Comparison of ENCODE assay signal across 1 cellular context in the genomic region with DNA sequence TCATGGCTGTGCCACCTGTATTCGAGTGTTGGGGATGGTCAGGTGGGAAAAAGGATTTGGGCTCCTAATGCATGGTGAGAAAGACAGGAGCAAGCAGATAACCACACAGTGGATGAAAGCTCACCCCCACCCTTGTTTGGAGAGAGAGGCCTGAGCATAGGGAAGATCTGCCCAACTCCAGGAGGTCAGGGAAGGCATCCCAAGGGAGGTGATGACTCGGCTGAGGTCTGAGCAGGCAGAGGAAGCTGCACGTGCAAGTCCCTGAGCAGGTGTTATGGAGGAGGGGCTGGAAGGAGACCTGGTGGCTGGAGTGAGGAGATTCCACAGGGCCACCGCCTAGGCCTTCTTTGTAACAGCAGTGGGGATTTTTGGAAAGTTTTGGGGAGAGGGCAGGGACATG.
TF ChIP-seq lines count a peak whose summit lies in the region.

No MANE protein-coding gene starts in this region.

TF ChIP-seq in H1, 55 proteins besides CTCF, POLR2A, EP300 and RAD21:
- no peak for TF ChIP-seq NANOG (IDR thresholded peaks at IDR 0.05; ENCODE audit: insufficient read depth, low read depth, low read length, poor library complexity, severe bottlenecking)
- TF ChIP-seq, protein P1, sequence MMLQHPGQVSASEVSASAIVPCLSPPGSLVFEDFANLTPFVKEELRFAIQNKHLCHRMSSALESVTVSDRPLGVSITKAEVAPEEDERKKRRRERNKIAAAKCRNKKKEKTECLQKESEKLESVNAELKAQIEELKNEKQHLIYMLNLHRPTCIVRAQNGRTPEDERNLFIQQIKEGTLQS (IDR thresholded peaks at IDR 0.05; ENCODE audit: insufficient read depth, low read depth, low read length) = no peak
- TF ChIP-seq EGR1 (IDR thresholded peaks at IDR 0.05; ENCODE audit: borderline replicate concordance, low read depth, low read length) = no peak
- TF ChIP-seq TAF7 (optimal IDR thresholded peaks at IDR 0.05; ENCODE audit: borderline replicate concordance, low read depth, low read length) = no peak
